In the genomic region with DNA sequence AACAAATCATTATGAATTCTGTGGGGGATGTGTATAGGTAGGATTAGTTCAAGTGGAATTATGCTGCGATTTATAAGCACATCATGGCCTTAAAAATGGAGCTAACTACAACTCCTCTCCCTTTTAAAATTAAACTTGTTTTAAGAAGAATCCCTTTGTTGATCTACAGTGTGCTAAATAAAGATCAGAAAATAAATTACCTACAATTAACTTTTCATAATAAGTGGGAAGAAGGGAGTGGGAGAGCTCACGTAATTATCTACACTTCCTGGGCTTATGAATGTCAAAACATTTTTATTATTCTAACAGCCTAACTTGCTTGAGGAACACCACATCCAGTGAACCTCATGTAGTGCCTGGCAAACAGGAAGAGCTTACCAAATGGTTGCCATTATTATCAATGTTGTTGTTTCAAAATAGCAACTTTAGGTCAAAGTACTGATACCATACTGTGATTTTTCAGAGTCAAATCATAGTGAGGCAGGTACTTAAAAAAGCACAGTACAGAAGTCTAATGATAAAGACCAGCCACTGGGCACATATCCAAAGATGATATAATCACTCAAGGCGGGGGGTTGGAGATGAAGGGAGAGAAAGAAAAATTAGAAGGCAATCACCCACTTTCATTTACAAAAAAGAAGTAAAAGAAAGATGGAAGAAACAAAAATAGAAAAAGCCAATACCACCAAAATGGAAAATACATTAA, we compare ENCODE assay signal across 16 cellular contexts.
DNase-seq lines count a peak whose midpoint lies in the region; ATAC-seq, FAIRE-seq and TF ChIP-seq lines count a peak whose summit lies in the region.
"Had no signal": no experiment of that assay in that cellular context is flagged by ENCODE, and none has a peak within 500 bp of the region (broad histone marks: within the 10 kb centered on the region; RNA-seq: fewer than 3 reads in every experiment).

No MANE protein-coding gene starts in this region.

- intact Hi-C loops in gastrocnemius medialis (cut with DNase I; ENCODE audit: low total_unique reads) (no loop called here), left colon (cut with DNase I, micrococcal nuclease) (no loop called here)

- no peak for TF ChIP-seq POLR2A in gastrocnemius medialis (IDR thresholded peaks at IDR 0.05)

- H2BK12ac ChIP-seq in mesenchymal stem cell (ENCODE audit: low read length in 2 of 2): no peak overlapping the region

- H2AK5ac ChIP-seq in mesenchymal stem cell (ENCODE audit: low read length, severe bottlenecking): no peak overlapping the region

- H3K79me1 ChIP-seq in mesenchymal stem cell (replicated peaks; ENCODE audit: low read length, poor library complexity, severe bottlenecking): no peaks in the 10 kb centered on the region

- WGBS in mesenchymal stem cell: no CpG with 5 or more reads among the region's 3 CpGs

- H3K4me3 ChIP-seq in mesenchymal stem cell (ENCODE audit: insufficient read depth in 1 of 2, low read depth in 1 of 2, low read length in 2 of 2): no peak overlapping the region
- no peak overlapping the region for H3K4me3 ChIP-seq in gastrocnemius medialis
- H3K4me3 ChIP-seq: heart left ventricle had no signal

- H3K4me1 Mint-ChIP-seq in activated T-cell treated with anti-CD3 and anti-CD28 coated beads, Interleukin-2, amount 50 U/mL, for 24 hours (ENCODE audit: low read depth): peaks cover 48% of the 10 kb centered on the region

- H3K4me1 ChIP-seq in mesenchymal stem cell (ENCODE audit: control insufficient read depth, insufficient read depth, low read depth, low read length) (no peaks in the 10 kb centered on the region), gastrocnemius medialis (no peaks in the 10 kb centered on the region)

- no peak for TF ChIP-seq CTCF in gastrocnemius medialis (IDR thresholded peaks at IDR 0.05 in 4 of 5, conservative IDR thresholded peaks at IDR 0.05 in 1 of 5)

- H3K27me3 ChIP-seq in mesenchymal stem cell (ENCODE audit: control insufficient read depth in 1 of 2, insufficient read depth in 1 of 2, low read length in 2 of 2): no peaks in the 10 kb centered on the region
- H3K27me3 ChIP-seq in gastrocnemius medialis: no peaks in the 10 kb centered on the region
- H3K27me3 ChIP-seq: heart left ventricle had no signal

- peaks cover 86% of the 10 kb centered on the region for H3K36me3 Mint-ChIP-seq in activated T-cell treated with anti-CD3 and anti-CD28 coated beads, Interleukin-2, amount 50 U/mL, for 24 hours (ENCODE audit: low read depth)

- no peaks in the 10 kb centered on the region for H3K9me3 ChIP-seq in mesenchymal stem cell (ENCODE audit: control insufficient read depth, low read length)
- H3K9me3 ChIP-seq in gastrocnemius medialis: no peaks in the 10 kb centered on the region
- H3K9me3 ChIP-seq: heart left ventricle had no signal

- no peak for DNase-seq in activated T-cell treated with anti-CD3 and anti-CD28 coated beads, Interleukin-2, amount 50 U/mL, for 24 hours
- no peak for DNase-seq in activated T-cell treated with anti-CD3 and anti-CD28 coated beads, Interleukin-2, amount 50 U/mL, for 1 hour
- DNase-seq in NCI-H2029 (lab: John Stamatoyannopoulos, UW) (peak; percentile 8), amniotic epithelial cell (ENCODE audit: low read depth) (peak; percentile 19), mesenchymal stem cell (peak; percentile 9), gastrocnemius medialis (no peak), GM19239 (ENCODE audit: insufficient read length, low spot score) (no peak), left colon (no peak)
- DNase-seq: activated CD4-positive, alpha-beta memory T cell treated with anti-CD3 and anti-CD28 coated beads, Interleukin-2, amount 10 ng/mL, durations not matched to agents 7 days and 5 days; activated naive CD4-positive, alpha-beta T cell; DND-41; H7; heart left ventricle; kidney glomerular epithelial cell; NCI-H187 treated with DMSO at 0.1 percent for 48 hours had no signal

- H2BK15ac ChIP-seq in mesenchymal stem cell (ENCODE audit: low read depth, poor library complexity, severe bottlenecking): no peak overlapping the region

- H2AFZ ChIP-seq in mesenchymal stem cell (ENCODE audit: low read depth, low read length): no peak overlapping the region

- H3K27ac Mint-ChIP-seq in activated T-cell treated with anti-CD3 and anti-CD28 coated beads, Interleukin-2, amount 50 U/mL, for 24 hours: peak overlapping the region; percentile 66
- H3K27ac Mint-ChIP-seq: activated CD4-positive, alpha-beta memory T cell treated with anti-CD3 and anti-CD28 coated beads, Interleukin-2, amount 10 ng/mL, durations not matched to agents 7 days and 5 days had no signal

- H3K27me3 Mint-ChIP-seq in activated T-cell treated with anti-CD3 and anti-CD28 coated beads, Interleukin-2, amount 50 U/mL, for 24 hours: no peaks in the 10 kb centered on the region
- H3K27me3 Mint-ChIP-seq: activated CD4-positive, alpha-beta memory T cell treated with anti-CD3 and anti-CD28 coated beads, Interleukin-2, amount 10 ng/mL, durations not matched to agents 7 days and 5 days had no signal

- no peak overlapping the region for H3K4ac ChIP-seq in mesenchymal stem cell (ENCODE audit: low read depth in 1 of 2, low read length in 2 of 2)

- no peak overlapping the region for H4K8ac ChIP-seq in mesenchymal stem cell (ENCODE audit: low read length)

- H3K14ac ChIP-seq in mesenchymal stem cell (ENCODE audit: low read length in 2 of 2): no peak overlapping the region

- H3K23ac ChIP-seq in mesenchymal stem cell (ENCODE audit: low read length in 2 of 2): no peak overlapping the region

- H3K18ac ChIP-seq in mesenchymal stem cell (ENCODE audit: low read depth in 1 of 2, low read length in 2 of 2): no peak overlapping the region

- ATAC-seq in gastrocnemius medialis (no peak), left colon (no peak)

- H3K4me3 Mint-ChIP-seq in activated T-cell treated with anti-CD3 and anti-CD28 coated beads, Interleukin-2, amount 50 U/mL, for 24 hours: no peak overlapping the region
- H3K4me3 Mint-ChIP-seq: activated CD4-positive, alpha-beta memory T cell treated with anti-CD3 and anti-CD28 coated beads, Interleukin-2, amount 10 ng/mL, durations not matched to agents 7 days and 5 days had no signal

- in situ Hi-C loops in gastrocnemius medialis (cut with MboI; ENCODE audit: low sequenced_read_pairs in 4 of 4): no loop called here

- FAIRE-seq in GM19239 (lab: Jason Lieb, UNC): no peak

- no peak overlapping the region for H3K9ac ChIP-seq in mesenchymal stem cell (ENCODE audit: low read length)

- no peaks in the 10 kb centered on the region for H3K9me3 Mint-ChIP-seq in activated T-cell treated with anti-CD3 and anti-CD28 coated beads, Interleukin-2, amount 50 U/mL, for 24 hours
- H3K9me3 Mint-ChIP-seq: activated CD4-positive, alpha-beta memory T cell treated with anti-CD3 and anti-CD28 coated beads, Interleukin-2, amount 10 ng/mL, durations not matched to agents 7 days and 5 days had no signal

- no peak overlapping the region for H2BK120ac ChIP-seq in mesenchymal stem cell (ENCODE audit: low read depth, low read length)

- no peak overlapping the region for H3K4me2 ChIP-seq in mesenchymal stem cell (ENCODE audit: low read length, poor library complexity, severe bottlenecking)

- H3K27ac ChIP-seq in mesenchymal stem cell (ENCODE audit: low read length, poor library complexity, severe bottlenecking) (no peak overlapping the region), gastrocnemius medialis (no peak overlapping the region)
- H3K27ac ChIP-seq: epithelial cell of prostate, heart left ventricle had no signal

- no peak overlapping the region for H2BK5ac ChIP-seq in mesenchymal stem cell (ENCODE audit: low read depth, low read length, poor library complexity, severe bottlenecking)

- peaks cover 0 to 18% of the 10 kb centered on the region in 2 experiments for H3K36me3 ChIP-seq in mesenchymal stem cell (ENCODE audit: control insufficient read depth in 1 of 2, insufficient read depth in 2 of 2, low read depth in 1 of 2, low read length in 2 of 2)
- H3K36me3 ChIP-seq in gastrocnemius medialis: peaks cover 0 to 17% of the 10 kb centered on the region in 2 donors

- H4K91ac ChIP-seq in mesenchymal stem cell (ENCODE audit: low read length): no peak overlapping the region

Comparison
In these comparisons a context has a peak if more than half of its experiments do, and no peak if none do; other contexts are left out.
1. DNase-seq: peak in NCI-H2029 (single experiment), amniotic epithelial cell (single experiment) and mesenchymal stem cell (single experiment); none in activated T-cell treated with anti-CD3 and anti-CD28 coated beads, Interleukin-2, amount 50 U/mL, for 24 hours (single experiment), activated T-cell treated with anti-CD3 and anti-CD28 coated beads, Interleukin-2, amount 50 U/mL, for 1 hour (single experiment), gastrocnemius medialis (0 of 2), GM19239 (single experiment) and left colon (0 of 2).